ENCODE assay signal across 1 cellular context in the genomic region with DNA sequence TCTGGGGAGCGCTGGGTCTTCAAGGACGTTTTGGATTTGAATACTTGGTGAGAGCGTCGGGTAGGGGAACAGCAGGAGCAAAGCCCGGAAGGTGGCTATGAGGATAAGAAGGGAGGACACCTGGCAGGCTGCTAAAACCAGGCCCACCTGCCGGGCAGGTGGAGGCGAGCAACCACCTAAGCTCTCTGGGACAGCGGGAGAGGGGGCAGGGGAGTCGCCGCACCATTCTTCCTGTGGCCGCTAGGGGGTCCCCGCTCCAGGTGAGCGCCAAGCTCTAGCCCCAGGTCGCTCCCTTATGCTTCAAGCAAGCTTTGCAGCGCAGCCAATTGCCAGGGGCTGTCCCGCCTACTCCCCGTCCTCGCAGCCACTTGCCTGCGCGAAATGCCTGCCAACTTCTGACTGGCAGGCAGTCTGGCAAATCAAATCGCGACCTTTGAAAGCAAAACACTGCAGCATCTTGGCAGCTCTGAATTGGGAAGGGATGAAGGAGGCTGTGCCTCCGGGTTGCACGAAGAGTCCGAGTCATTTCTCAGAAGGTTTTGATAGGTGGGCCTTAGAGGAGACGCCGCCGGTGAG.
TF ChIP-seq lines count a peak whose summit lies in the region.

A gene (plus strand): TSS at position 469 of the 576 bp plus-strand sequence. CDS start 3,746 bp downstream, outside the sequence.

TF ChIP-seq in HepG2, 621 proteins besides CTCF, POLR2A, EP300 and RAD21 (continued from another document and continues in another):
- peak; percentile 100 for TF ChIP-seq SP2 (CRISPR knock-in tag; IDR thresholded peaks at IDR 0.05)
- TF ChIP-seq, protein P1, sequence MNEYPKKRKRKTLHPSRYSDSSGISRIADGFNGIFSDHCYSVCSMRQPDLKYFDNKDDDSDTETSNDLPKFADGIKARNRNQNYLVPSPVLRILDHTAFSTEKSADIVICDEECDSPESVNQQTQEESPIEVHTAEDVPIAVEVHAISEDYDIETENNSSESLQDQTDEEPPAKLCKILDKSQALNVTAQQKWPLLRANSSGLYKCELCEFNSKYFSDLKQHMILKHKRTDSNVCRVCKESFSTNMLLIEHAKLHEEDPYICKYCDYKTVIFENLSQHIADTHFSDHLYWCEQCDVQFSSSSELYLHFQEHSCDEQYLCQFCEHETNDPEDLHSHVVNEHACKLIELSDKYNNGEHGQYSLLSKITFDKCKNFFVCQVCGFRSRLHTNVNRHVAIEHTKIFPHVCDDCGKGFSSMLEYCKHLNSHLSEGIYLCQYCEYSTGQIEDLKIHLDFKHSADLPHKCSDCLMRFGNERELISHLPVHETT (CRISPR knock-in tag; conservative IDR thresholded peaks at IDR 0.05) = no peak
- peak; percentile 98 for TF ChIP-seq NFYC (CRISPR knock-in tag; IDR thresholded peaks at IDR 0.05)
- TF ChIP-seq SNRNP70 (IDR thresholded peaks at IDR 0.05; ENCODE audit: low read depth, low read length) = no peak
- no peak for TF ChIP-seq ZBTB8A (CRISPR knock-in tag; IDR thresholded peaks at IDR 0.05; ENCODE audit: borderline replicate concordance, low read depth)
- TF ChIP-seq, protein P2, sequence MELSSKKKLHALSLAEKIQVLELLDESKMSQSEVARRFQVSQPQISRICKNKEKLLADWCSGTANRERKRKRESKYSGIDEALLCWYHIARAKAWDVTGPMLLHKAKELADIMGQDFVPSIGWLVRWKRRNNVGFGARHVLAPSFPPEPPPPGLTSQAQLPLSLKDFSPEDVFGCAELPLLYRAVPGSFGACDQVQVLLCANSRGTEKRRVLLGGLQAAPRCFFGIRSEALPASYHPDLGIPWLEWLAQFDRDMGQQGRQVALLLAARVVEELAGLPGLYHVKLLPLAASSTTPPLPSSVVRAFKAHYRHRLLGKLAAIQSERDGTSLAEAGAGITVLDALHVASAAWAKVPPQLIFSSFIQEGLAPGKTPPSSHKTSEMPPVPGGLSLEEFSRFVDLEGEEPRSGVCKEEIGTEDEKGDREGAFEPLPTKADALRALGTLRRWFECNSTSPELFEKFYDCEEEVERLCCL (CRISPR knock-in tag; IDR thresholded peaks at IDR 0.05; ENCODE audit: borderline replicate concordance) = no peak
- no peak for TF ChIP-seq CENPT (CRISPR knock-in tag; IDR thresholded peaks at IDR 0.05; ENCODE audit: low read depth)
- peak; percentile 34; the same call in 1 of the 2 replicates for TF ChIP-seq KMT2A (CRISPR knock-in tag; IDR thresholded peaks at IDR 0.05)
- no peak for TF ChIP-seq ATF7 (IDR thresholded peaks at IDR 0.05)
- TF ChIP-seq ATF7 (CRISPR knock-in tag; IDR thresholded peaks at IDR 0.05) = no peak
- TF ChIP-seq, protein P3, sequence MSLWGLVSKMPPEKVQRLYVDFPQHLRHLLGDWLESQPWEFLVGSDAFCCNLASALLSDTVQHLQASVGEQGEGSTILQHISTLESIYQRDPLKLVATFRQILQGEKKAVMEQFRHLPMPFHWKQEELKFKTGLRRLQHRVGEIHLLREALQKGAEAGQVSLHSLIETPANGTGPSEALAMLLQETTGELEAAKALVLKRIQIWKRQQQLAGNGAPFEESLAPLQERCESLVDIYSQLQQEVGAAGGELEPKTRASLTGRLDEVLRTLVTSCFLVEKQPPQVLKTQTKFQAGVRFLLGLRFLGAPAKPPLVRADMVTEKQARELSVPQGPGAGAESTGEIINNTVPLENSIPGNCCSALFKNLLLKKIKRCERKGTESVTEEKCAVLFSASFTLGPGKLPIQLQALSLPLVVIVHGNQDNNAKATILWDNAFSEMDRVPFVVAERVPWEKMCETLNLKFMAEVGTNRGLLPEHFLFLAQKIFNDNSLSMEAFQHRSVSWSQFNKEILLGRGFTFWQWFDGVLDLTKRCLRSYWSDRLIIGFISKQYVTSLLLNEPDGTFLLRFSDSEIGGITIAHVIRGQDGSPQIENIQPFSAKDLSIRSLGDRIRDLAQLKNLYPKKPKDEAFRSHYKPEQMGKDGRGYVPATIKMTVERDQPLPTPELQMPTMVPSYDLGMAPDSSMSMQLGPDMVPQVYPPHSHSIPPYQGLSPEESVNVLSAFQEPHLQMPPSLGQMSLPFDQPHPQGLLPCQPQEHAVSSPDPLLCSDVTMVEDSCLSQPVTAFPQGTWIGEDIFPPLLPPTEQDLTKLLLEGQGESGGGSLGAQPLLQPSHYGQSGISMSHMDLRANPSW (CRISPR knock-in tag; IDR thresholded peaks at IDR 0.05; ENCODE audit: borderline replicate concordance) = no peak
- TF ChIP-seq, protein P4, sequence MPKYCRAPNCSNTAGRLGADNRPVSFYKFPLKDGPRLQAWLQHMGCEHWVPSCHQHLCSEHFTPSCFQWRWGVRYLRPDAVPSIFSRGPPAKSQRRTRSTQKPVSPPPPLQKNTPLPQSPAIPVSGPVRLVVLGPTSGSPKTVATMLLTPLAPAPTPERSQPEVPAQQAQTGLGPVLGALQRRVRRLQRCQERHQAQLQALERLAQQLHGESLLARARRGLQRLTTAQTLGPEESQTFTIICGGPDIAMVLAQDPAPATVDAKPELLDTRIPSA (CRISPR knock-in tag; IDR thresholded peaks at IDR 0.05; ENCODE audit: borderline replicate concordance) = no peak
- TF ChIP-seq NFE2 (CRISPR knock-in tag; IDR thresholded peaks at IDR 0.05) = no peak
- TF ChIP-seq, protein P5, sequence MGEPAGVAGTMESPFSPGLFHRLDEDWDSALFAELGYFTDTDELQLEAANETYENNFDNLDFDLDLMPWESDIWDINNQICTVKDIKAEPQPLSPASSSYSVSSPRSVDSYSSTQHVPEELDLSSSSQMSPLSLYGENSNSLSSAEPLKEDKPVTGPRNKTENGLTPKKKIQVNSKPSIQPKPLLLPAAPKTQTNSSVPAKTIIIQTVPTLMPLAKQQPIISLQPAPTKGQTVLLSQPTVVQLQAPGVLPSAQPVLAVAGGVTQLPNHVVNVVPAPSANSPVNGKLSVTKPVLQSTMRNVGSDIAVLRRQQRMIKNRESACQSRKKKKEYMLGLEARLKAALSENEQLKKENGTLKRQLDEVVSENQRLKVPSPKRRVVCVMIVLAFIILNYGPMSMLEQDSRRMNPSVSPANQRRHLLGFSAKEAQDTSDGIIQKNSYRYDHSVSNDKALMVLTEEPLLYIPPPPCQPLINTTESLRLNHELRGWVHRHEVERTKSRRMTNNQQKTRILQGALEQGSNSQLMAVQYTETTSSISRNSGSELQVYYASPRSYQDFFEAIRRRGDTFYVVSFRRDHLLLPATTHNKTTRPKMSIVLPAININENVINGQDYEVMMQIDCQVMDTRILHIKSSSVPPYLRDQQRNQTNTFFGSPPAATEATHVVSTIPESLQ (CRISPR knock-in tag; conservative IDR thresholded peaks at IDR 0.05) = no peak
- no peak for TF ChIP-seq SSRP1 (CRISPR knock-in tag; IDR thresholded peaks at IDR 0.05)
- TF ChIP-seq, protein P6, sequence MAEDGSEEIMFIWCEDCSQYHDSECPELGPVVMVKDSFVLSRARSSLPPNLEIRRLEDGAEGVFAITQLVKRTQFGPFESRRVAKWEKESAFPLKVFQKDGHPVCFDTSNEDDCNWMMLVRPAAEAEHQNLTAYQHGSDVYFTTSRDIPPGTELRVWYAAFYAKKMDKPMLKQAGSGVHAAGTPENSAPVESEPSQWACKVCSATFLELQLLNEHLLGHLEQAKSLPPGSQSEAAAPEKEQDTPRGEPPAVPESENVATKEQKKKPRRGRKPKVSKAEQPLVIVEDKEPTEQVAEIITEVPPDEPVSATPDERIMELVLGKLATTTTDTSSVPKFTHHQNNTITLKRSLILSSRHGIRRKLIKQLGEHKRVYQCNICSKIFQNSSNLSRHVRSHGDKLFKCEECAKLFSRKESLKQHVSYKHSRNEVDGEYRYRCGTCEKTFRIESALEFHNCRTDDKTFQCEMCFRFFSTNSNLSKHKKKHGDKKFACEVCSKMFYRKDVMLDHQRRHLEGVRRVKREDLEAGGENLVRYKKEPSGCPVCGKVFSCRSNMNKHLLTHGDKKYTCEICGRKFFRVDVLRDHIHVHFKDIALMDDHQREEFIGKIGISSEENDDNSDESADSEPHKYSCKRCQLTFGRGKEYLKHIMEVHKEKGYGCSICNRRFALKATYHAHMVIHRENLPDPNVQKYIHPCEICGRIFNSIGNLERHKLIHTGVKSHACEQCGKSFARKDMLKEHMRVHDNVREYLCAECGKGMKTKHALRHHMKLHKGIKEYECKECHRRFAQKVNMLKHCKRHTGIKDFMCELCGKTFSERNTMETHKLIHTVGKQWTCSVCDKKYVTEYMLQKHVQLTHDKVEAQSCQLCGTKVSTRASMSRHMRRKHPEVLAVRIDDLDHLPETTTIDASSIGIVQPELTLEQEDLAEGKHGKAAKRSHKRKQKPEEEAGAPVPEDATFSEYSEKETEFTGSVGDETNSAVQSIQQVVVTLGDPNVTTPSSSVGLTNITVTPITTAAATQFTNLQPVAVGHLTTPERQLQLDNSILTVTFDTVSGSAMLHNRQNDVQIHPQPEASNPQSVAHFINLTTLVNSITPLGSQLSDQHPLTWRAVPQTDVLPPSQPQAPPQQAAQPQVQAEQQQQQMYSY (CRISPR knock-in tag; IDR thresholded peaks at IDR 0.05) = no peak
- TF ChIP-seq RFXAP (CRISPR knock-in tag; IDR thresholded peaks at IDR 0.05; ENCODE audit: borderline replicate concordance) = 0 out of 2 replicates have a peak, but pooled peaks have one; percentile 67
- TF ChIP-seq ZNF251 (CRISPR knock-in tag; IDR thresholded peaks at IDR 0.05) = no peak
- no peak; the same call in 1 of the 2 replicates for TF ChIP-seq CCDC6 (CRISPR knock-in tag; IDR thresholded peaks at IDR 0.05)
- TF ChIP-seq SMAD1 (CRISPR knock-in tag; IDR thresholded peaks at IDR 0.05; ENCODE audit: borderline replicate concordance, low read depth) = no peak
- TF ChIP-seq, protein P7, sequence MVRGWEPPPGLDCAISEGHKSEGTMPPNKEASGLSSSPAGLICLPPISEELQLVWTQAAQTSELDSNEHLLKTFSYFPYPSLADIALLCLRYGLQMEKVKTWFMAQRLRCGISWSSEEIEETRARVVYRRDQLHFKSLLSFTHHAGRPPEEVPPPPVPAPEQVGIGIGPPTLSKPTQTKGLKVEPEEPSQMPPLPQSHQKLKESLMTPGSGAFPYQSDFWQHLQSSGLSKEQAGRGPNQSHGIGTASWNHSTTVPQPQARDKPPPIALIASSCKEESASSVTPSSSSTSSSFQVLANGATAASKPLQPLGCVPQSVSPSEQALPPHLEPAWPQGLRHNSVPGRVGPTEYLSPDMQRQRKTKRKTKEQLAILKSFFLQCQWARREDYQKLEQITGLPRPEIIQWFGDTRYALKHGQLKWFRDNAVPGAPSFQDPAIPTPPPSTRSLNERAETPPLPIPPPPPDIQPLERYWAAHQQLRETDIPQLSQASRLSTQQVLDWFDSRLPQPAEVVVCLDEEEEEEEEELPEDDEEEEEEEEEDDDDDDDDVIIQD (CRISPR knock-in tag; IDR thresholded peaks at IDR 0.05; ENCODE audit: low read depth) = no peak; the same call in 1 of the 2 replicates
- peak; percentile 64; the same call in 1 of the 2 replicates for TF ChIP-seq MEIS1 (CRISPR knock-in tag; IDR thresholded peaks at IDR 0.05; ENCODE audit: borderline replicate concordance)
- no peak for TF ChIP-seq PRMT3 (CRISPR knock-in tag; IDR thresholded peaks at IDR 0.05; ENCODE audit: borderline replicate concordance, low read depth)
- TF ChIP-seq, protein P8, sequence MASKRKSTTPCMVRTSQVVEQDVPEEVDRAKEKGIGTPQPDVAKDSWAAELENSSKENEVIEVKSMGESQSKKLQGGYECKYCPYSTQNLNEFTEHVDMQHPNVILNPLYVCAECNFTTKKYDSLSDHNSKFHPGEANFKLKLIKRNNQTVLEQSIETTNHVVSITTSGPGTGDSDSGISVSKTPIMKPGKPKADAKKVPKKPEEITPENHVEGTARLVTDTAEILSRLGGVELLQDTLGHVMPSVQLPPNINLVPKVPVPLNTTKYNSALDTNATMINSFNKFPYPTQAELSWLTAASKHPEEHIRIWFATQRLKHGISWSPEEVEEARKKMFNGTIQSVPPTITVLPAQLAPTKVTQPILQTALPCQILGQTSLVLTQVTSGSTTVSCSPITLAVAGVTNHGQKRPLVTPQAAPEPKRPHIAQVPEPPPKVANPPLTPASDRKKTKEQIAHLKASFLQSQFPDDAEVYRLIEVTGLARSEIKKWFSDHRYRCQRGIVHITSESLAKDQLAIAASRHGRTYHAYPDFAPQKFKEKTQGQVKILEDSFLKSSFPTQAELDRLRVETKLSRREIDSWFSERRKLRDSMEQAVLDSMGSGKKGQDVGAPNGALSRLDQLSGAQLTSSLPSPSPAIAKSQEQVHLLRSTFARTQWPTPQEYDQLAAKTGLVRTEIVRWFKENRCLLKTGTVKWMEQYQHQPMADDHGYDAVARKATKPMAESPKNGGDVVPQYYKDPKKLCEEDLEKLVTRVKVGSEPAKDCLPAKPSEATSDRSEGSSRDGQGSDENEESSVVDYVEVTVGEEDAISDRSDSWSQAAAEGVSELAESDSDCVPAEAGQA (IDR thresholded peaks at IDR 0.05; ENCODE audit: low read depth) = no peak
- TF ChIP-seq, protein P8 (CRISPR knock-in tag; IDR thresholded peaks at IDR 0.05; ENCODE audit: borderline replicate concordance) = no peak
- peak; percentile 60 for TF ChIP-seq ZNF331 (CRISPR knock-in tag; IDR thresholded peaks at IDR 0.05)
- TF ChIP-seq GATAD1 (CRISPR knock-in tag; IDR thresholded peaks at IDR 0.05) = peak; percentile 70; the same call in 1 of the 2 replicates
- 0 out of 2 replicates have a peak, but pooled peaks have one; percentile 20 for TF ChIP-seq ELF3 (CRISPR knock-in tag; IDR thresholded peaks at IDR 0.05)
- TF ChIP-seq ZEB1 (IDR thresholded peaks at IDR 0.05; ENCODE audit: insufficient replicate concordance, low read depth) = peak; percentile 100
- TF ChIP-seq ZNF430 (CRISPR knock-in tag; IDR thresholded peaks at IDR 0.05) = no peak
- TF ChIP-seq SIN3B (IDR thresholded peaks at IDR 0.05; ENCODE audit: low read length) = peak; percentile 54; the same call in 1 of the 2 replicates
